8 cellular contexts compared by ENCODE assay signal in the genomic region with DNA sequence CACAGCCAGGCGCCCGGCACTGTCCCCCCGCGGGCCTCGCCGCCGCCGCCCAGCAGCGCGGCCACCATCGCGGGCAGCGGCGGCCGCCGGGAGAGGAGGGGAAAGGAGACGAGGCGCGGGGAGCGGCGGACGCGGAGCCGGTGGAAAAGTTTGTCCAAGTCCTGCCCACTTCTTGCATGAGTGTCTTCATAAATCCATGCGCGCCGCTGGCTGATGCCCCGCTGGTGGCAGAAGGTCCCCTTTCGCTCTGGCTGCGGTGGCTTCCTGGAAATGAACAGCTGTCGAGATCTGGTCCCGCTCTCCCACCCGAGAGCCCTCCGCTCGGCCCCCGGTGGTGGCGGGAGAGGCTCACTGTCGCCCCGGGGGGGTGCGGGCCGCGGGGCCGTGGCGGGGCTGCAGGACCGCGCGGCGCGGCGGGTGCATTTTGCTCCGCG. TPM values are rescaled to one million over a fixed set of nuclear protein-coding genes. Genes with fewer than 3 reads are reported as not detected.
DNase-seq lines count a peak whose midpoint lies in the region; ATAC-seq lines count a peak whose summit lies in the region.

No MANE protein-coding gene starts in this region.

- peaks cover 0 to 28% (median 0%) of the 10 kb centered on the region in 3 experiments for H3K27me3 ChIP-seq in neuronal stem cell (ENCODE audit: control insufficient read depth in 3 of 3, insufficient read depth in 3 of 3, low read depth in 1 of 3, low read length in 3 of 3)

- H3K4me3 ChIP-seq in Jurkat, Clone E6-1 (ENCODE audit: low read length) = peak overlapping the region; percentile 65
- peak overlapping the region; percentile 65 to 100 for H3K4me3 ChIP-seq in neuronal stem cell (ENCODE audit: low read length in 2 of 2)

- H2BK15ac ChIP-seq in neuronal stem cell (ENCODE audit: low read length) = peak overlapping the region; percentile 31

- peak overlapping the region; percentile 82 for H2AK5ac ChIP-seq in neuronal stem cell (ENCODE audit: low read depth, low read length)

- peak overlapping the region; percentile 13 for H2BK120ac ChIP-seq in neuronal stem cell (ENCODE audit: low read depth, low read length)

- peak overlapping the region; percentile 100 for H3K9ac ChIP-seq in neuronal stem cell (ENCODE audit: low read depth, low read length, poor library complexity)

- peak overlapping the region; percentile 100 for H2BK5ac ChIP-seq in neuronal stem cell (ENCODE audit: low read length)

- H3K23ac ChIP-seq in neuronal stem cell (ENCODE audit: low read depth, low read length, poor library complexity) = peak overlapping the region; percentile 58

- peak overlapping the region; percentile 98 for H3K27ac ChIP-seq in neuronal stem cell (replicated peaks; ENCODE audit: low read length)

- peaks cover 10 to 14% of the 10 kb centered on the region in 2 donors for H3K4me1 ChIP-seq in neuronal stem cell (ENCODE audit: control insufficient read depth in 2 of 2, insufficient read depth in 1 of 2, low read depth in 1 of 2, low read length in 2 of 2)

- H3K9me3 ChIP-seq in neuronal stem cell (replicated peaks in 1 of 2; ENCODE audit: control insufficient read depth in 2 of 2, insufficient read depth in 1 of 2, low read depth in 1 of 2, low read length in 2 of 2) = peaks cover 0 to 4% of the 10 kb centered on the region in 2 donors

- H3K79me1 ChIP-seq in neuronal stem cell (ENCODE audit: low read depth, low read length) = no peaks in the 10 kb centered on the region

- H3K4me2 ChIP-seq in neuronal stem cell (ENCODE audit: insufficient read depth, low read length, poor library complexity, severe bottlenecking) = peak overlapping the region; percentile 75

- H3K18ac ChIP-seq in neuronal stem cell (ENCODE audit: low read length) = peak overlapping the region; percentile 99

- no CpG with 5 or more reads among the region's 52 CpGs for WGBS in neuronal stem cell (ENCODE audit: extremely low coverage in 2 of 2, insufficient read length in 2 of 2, insufficient replicate concordance in 1 of 2), 2 donors

- H4K91ac ChIP-seq in neuronal stem cell (ENCODE audit: low read depth, low read length, poor library complexity) = peak overlapping the region; percentile 13

- peak overlapping the region; percentile 96 for H3K14ac ChIP-seq in neuronal stem cell (ENCODE audit: low read length)

- no peak overlapping the region for H3K4ac ChIP-seq in neuronal stem cell (ENCODE audit: low read length)

- H4K8ac ChIP-seq in neuronal stem cell (ENCODE audit: low read depth, low read length) = no peak overlapping the region

- H2BK12ac ChIP-seq in neuronal stem cell (ENCODE audit: low read length) = peak overlapping the region; percentile 53

- H3K36me3 ChIP-seq in neuronal stem cell (replicated peaks in 1 of 2; ENCODE audit: control insufficient read depth in 2 of 2, insufficient read depth in 2 of 2, low read length in 2 of 2) = peaks cover 0 to 1% of the 10 kb centered on the region in 2 donors

- ATAC-seq in Right ventricle myocardium inferior (no peak), GM19023 (IDR thresholded peaks at IDR 0.05; ENCODE audit: unreplicated experiment) (no peak), GM21576 (IDR thresholded peaks at IDR 0.05; ENCODE audit: unreplicated experiment) (no peak)

- intact Hi-C loops in Right ventricle myocardium inferior (cut with DNase I) (loop anchor here (5.0 to 10.0 kb wide), 4 partner anchors 109 to 462 kb away; no protein-coding TSS in a partner anchor), cardiac septum (cut with DNase I) (loop anchor here (5.0 to 10.0 kb wide), 5 partner anchors 118 to 594 kb away; partner anchors contain the start of gene TUT7)

- H2AFZ ChIP-seq in neuronal stem cell (ENCODE audit: low read length) = peak overlapping the region; percentile 87

- DNase-seq in Right ventricle myocardium inferior (ENCODE audit: missing footprints) (peak; percentile 82), cardiac septum (ENCODE audit: low spot score) (no peak), fibroblast of peridontal ligament (ENCODE audit: extremely low read depth) (peak; percentile 54), neuronal stem cell (ENCODE audit: low spot score) (no peak)
- DNase-seq in Jurkat, Clone E6-1 (ENCODE audit: low read depth, low spot score) = peak; percentile 36
- DNase-seq in activated CD8-positive, alpha-beta memory T cell treated with anti-CD3 and anti-CD28 coated beads, Interleukin-2, amount 50 U/mL, for 4 hours = peak; percentile 29

RNA-seq across cellular contexts. Expression of gene GAS1, which starts 0.6 kb away (rescaled TPM):
- 22.3 TPM for total RNA-seq in Right ventricle myocardium inferior
- 9.0 TPM for total RNA-seq in cardiac septum
- 0.81 TPM for polyA plus RNA-seq in Jurkat, Clone E6-1 (2012; ENCODE audit: insufficient read depth, insufficient read length)
- 54.5 TPM for polyA plus RNA-seq in neuronal stem cell (2013, experiment 1 of 2)
- 55.0 TPM for polyA plus RNA-seq in neuronal stem cell (2013, experiment 2 of 2)

Comparison
In these comparisons a context has a peak if more than half of its experiments do, and no peak if none do; other contexts are left out.
1. DNase-seq: peak in Right ventricle myocardium inferior (single experiment), Jurkat, Clone E6-1 (single experiment), activated CD8-positive, alpha-beta memory T cell treated with anti-CD3 and anti-CD28 coated beads, Interleukin-2, amount 50 U/mL, for 4 hours (single experiment) and fibroblast of peridontal ligament (single experiment); none in cardiac septum (single experiment) and neuronal stem cell (single experiment).